Comparison of ENCODE assay signal across 20 cellular contexts in the genomic region with DNA sequence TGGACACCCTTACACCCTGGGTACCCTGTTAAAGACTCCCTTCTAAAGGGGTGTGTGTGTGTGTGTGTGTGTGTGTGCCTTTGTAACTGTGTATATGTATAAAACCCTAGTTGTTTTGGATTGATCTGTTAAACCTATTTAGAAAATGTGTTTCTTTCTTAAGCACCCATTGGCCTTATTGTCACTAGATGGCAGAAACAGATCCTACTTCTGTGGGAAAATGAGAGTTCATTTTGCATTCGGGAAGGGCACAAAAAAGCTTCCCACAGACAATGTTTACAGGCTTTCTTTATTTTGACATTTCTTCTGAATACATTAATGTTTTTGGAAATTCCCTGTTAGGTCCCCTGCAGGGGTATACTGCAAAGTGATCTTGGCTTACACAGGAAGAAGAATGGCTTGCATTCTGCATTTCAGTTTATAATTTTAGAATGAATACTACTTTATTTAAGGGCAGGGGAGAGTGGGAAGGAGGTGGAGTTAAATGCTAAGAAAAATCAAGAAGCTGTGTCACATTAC.
DNase-seq lines count a peak whose midpoint lies in the region; ATAC-seq and TF ChIP-seq lines count a peak whose summit lies in the region.
"Had no signal": no experiment of that assay in that cellular context is flagged by ENCODE, and none has a peak within 500 bp of the region (broad histone marks: within the 10 kb centered on the region; RNA-seq: fewer than 3 reads in every experiment).

No MANE protein-coding gene starts in this region.

- H3K27ac ChIP-seq in A673 (ENCODE audit: low read depth, low read length, poor library complexity, severe bottlenecking) (peak overlapping the region; percentile 13), PC-3 (ENCODE audit: low read length) (no peak overlapping the region), iPS-20b (ENCODE audit: low read length) (peak overlapping the region; percentile 32), MM.1S (ENCODE audit: low read length) (no peak overlapping the region)
- H3K27ac ChIP-seq: heart left ventricle, skin epidermis had no signal

- intact Hi-C loops in A673 (cut with micrococcal nuclease; ENCODE audit: unreplicated experiment), result no loop called here
- intact Hi-C loops in PC-3 (cut with micrococcal nuclease), result loop anchor here (5.0 kb wide), 1 partner anchor 357 kb away; no protein-coding TSS in a partner anchor

- POLR2A ChIA-PET in A673 (lab: Charles Lee; ENCODE audit: low non-redundant PET) (no interaction called here), PC-3 (lab: Charles Lee; ENCODE audit: unreplicated experiment) (no interaction called here)

- H3K36me3 ChIP-seq in A673 (ENCODE audit: insufficient read depth, low read length, poor library complexity, severe bottlenecking) (no peaks in the 10 kb centered on the region), PC-3 (ENCODE audit: low read depth, low read length) (no peaks in the 10 kb centered on the region), iPS-20b (ENCODE audit: insufficient read depth, low read depth, low read length) (no peaks in the 10 kb centered on the region), MM.1S (replicated peaks; ENCODE audit: insufficient read depth, low read length) (no peaks in the 10 kb centered on the region)
- H3K36me3 ChIP-seq: heart left ventricle had no signal

- H3K27me3 ChIP-seq in A673 (replicated peaks; ENCODE audit: insufficient read depth, low read depth, low read length, poor library complexity) (no peaks in the 10 kb centered on the region), PC-3 (ENCODE audit: low read length) (no peaks in the 10 kb centered on the region), iPS-20b (ENCODE audit: insufficient read depth, low read length) (no peaks in the 10 kb centered on the region), MM.1S (replicated peaks; ENCODE audit: insufficient read depth, low read length) (no peaks in the 10 kb centered on the region)
- H3K27me3 ChIP-seq: heart left ventricle had no signal

- H3K79me2 ChIP-seq in PC-3 (ENCODE audit: low read length) (no peaks in the 10 kb centered on the region), MM.1S (ENCODE audit: low read length) (no peaks in the 10 kb centered on the region)

- DNase-seq in A673 (ENCODE audit: low spot score) (peak; percentile 41), HCEC 1CT (peak; percentile 14), PC-3 (peak; percentile 11), MM.1S (no peak), NCI-H446 treated with DMSO at 0.1 percent for 48 hours (lab: John Stamatoyannopoulos, UW) (no peak)
- no peak for DNase-seq in activated CD4-positive, alpha-beta T cell treated with anti-CD3 and anti-CD28 coated beads for 1 hour
- DNase-seq: activated CD4-positive, alpha-beta T cell treated with anti-CD3 and anti-CD28 coated beads, Interleukin-2, amount 50 U/mL, for 48 hours; activated naive CD4-positive, alpha-beta T cell; activated T-cell treated with anti-CD3 and anti-CD28 coated beads for 4 hours; COR-L47; GF-D8; heart left ventricle; immature natural killer cell; IMR-90; NCI-H2081 treated with DMSO at 0.1 percent for 48 hours; stimulated activated CD4-positive, alpha-beta T cell treated with anti-CD3 and anti-CD28 coated beads, Interleukin-4, amount 100 ng/mL, for 4 hours had no signal

- no peak overlapping the region for H3K9ac ChIP-seq in PC-3 (ENCODE audit: low read length)
- peak overlapping the region; percentile 9; the same call in 1 of the 2 replicates for H3K9ac ChIP-seq in iPS-20b (ENCODE audit: low read depth, low read length)
- no peak overlapping the region for H3K9ac ChIP-seq in MM.1S (ENCODE audit: low read length)

- BruUV-seq in A673 (replicated peaks; lab: Mats Ljungman, UMichigan), result no TSS peak
- no TSS peak for BruUV-seq in PC-3 (replicated peaks; lab: Mats Ljungman, UMichigan)

- no peak overlapping the region for H2AFZ ChIP-seq in PC-3 (ENCODE audit: low read length)
- no peak overlapping the region for H2AFZ ChIP-seq in MM.1S (ENCODE audit: low read length)

- ATAC-seq in PC-3 (peak; percentile 35), HG03571 (IDR thresholded peaks at IDR 0.05; ENCODE audit: unreplicated experiment) (no peak)
- ATAC-seq: GM12878, heart left ventricle had no signal

- peak; percentile 39; the same call in 1 of the 2 replicates for TF ChIP-seq CTCF in A673 (conservative IDR thresholded peaks at IDR 0.05; ENCODE audit: low read depth, low read length)
- peak; percentile 38; the same call in 1 of the 2 replicates for TF ChIP-seq CTCF in PC-3 (conservative IDR thresholded peaks at IDR 0.05; ENCODE audit: low read depth, low read length)
- no peak for TF ChIP-seq CTCF in MM.1S (IDR thresholded peaks at IDR 0.05; ENCODE audit: low read length)

- no peak overlapping the region for H3K4me2 ChIP-seq in PC-3 (ENCODE audit: low read length)
- no peak overlapping the region for H3K4me2 ChIP-seq in MM.1S (ENCODE audit: low read depth, low read length)

- no peak overlapping the region for H3K4me3 ChIP-seq in A673 (ENCODE audit: low read depth, low read length, poor library complexity, severe bottlenecking)
- no peak overlapping the region for H3K4me3 ChIP-seq in PC-3 (ENCODE audit: low read length)
- no peak overlapping the region for H3K4me3 ChIP-seq in iPS-20b (ENCODE audit: low read length)
- H3K4me3 ChIP-seq in MM.1S (ENCODE audit: low read length), result no peak overlapping the region
- H3K4me3 ChIP-seq: GM12878, heart left ventricle, skin epidermis had no signal

- H3K4me1 ChIP-seq in A673 (ENCODE audit: insufficient read depth, low read length, poor library complexity, severe bottlenecking), result peaks cover 14% of the 10 kb centered on the region
- no peaks in the 10 kb centered on the region for H3K4me1 ChIP-seq in PC-3 (ENCODE audit: insufficient read depth, low read length)
- peaks cover 21% of the 10 kb centered on the region for H3K4me1 ChIP-seq in iPS-20b (ENCODE audit: insufficient read depth, low read length)
- H3K4me1 ChIP-seq in MM.1S (ENCODE audit: low read length), result no peaks in the 10 kb centered on the region
- H3K4me1 ChIP-seq: heart left ventricle had no signal

- H3K9me3 ChIP-seq in A673 (ENCODE audit: low read depth, low read length, poor library complexity, severe bottlenecking) (no peaks in the 10 kb centered on the region), PC-3 (ENCODE audit: low read length) (no peaks in the 10 kb centered on the region), iPS-20b (ENCODE audit: insufficient read depth, low read depth, low read length) (no peaks in the 10 kb centered on the region), MM.1S (replicated peaks; ENCODE audit: insufficient read depth, low read length) (no peaks in the 10 kb centered on the region)

- no peaks in the 10 kb centered on the region for H3K9me2 ChIP-seq in PC-3 (replicated peaks; ENCODE audit: low read length)
- H3K9me2 ChIP-seq in MM.1S (replicated peaks; ENCODE audit: insufficient read depth, low read length), result no peaks in the 10 kb centered on the region

- no peaks in the 10 kb centered on the region for H3F3A ChIP-seq in PC-3 (ENCODE audit: low read length, unreplicated experiment)
- H3F3A ChIP-seq in MM.1S (ENCODE audit: insufficient read depth, low read length), result no peaks in the 10 kb centered on the region

- CTCF ChIA-PET in A673 (lab: Charles Lee), result interaction anchor here (0.7 kb wide), 1 partner anchor 100 kb away, joined by 6 read pairs; no protein-coding TSS in a partner anchor
- CTCF ChIA-PET in PC-3 (lab: Charles Lee), result no interaction called here

- H4K20me1 ChIP-seq in PC-3 (ENCODE audit: low read length) (no peaks in the 10 kb centered on the region), MM.1S (ENCODE audit: insufficient read depth, low read length) (no peaks in the 10 kb centered on the region)

Comparison
In these comparisons a context has a peak if more than half of its experiments do, and no peak if none do; other contexts are left out.
1. DNase-seq: peak in A673 (single experiment), HCEC 1CT (single experiment) and PC-3 (single experiment); none in MM.1S (single experiment), NCI-H446 treated with DMSO at 0.1 percent for 48 hours (single experiment) and activated CD4-positive, alpha-beta T cell treated with anti-CD3 and anti-CD28 coated beads for 1 hour (single experiment).
2. H3K27ac ChIP-seq: peak in A673 (single experiment) and iPS-20b (single experiment); none in PC-3 (single experiment) and MM.1S (single experiment).